Comparison of ENCODE assay signal across 10 cellular contexts in genomic region chr14:65210118-65210826, GRCh38.
A peak's percentile ranks its signal among the peaks of the same experiment; 100 is the strongest.
DNase-seq lines count a peak whose midpoint lies in the region; ATAC-seq and TF ChIP-seq lines count a peak whose summit lies in the region.
"Had no signal": no experiment of that assay in that cellular context is flagged by ENCODE, and none has a peak within 500 bp of the region (broad histone marks: within the 10 kb centered on the region; RNA-seq: fewer than 3 reads in every experiment).

No MANE protein-coding gene starts in this region.

- no peaks in the 10 kb centered on the region for H3K27me3 ChIP-seq in HAP-1 (ENCODE audit: low read depth)

- no peaks in the 10 kb centered on the region for H3K9me3 ChIP-seq in HAP-1
- H3K9me3 ChIP-seq: thoracic aorta had no signal

- peaks cover 18% of the 10 kb centered on the region for H3K4me1 ChIP-seq in HAP-1

- in situ Hi-C loops in HAP-1 (cut with MboI; ENCODE audit: low sequenced_read_pairs), result no loop called here

- peaks cover 9% of the 10 kb centered on the region for H3K36me3 Mint-ChIP-seq in activated naive CD4-positive, alpha-beta T cell treated with anti-CD3 and anti-CD28 coated beads, Interleukin-2, amount 10 ng/mL, durations not matched to agents 7 days and 5 days
- no peaks in the 10 kb centered on the region for H3K36me3 Mint-ChIP-seq in endothelial cell (ENCODE audit: low read depth, unreplicated experiment)
- H3K36me3 Mint-ChIP-seq in stimulated activated naive CD8-positive, alpha-beta T cell treated with anti-CD3 and anti-CD28 coated beads, Interleukin-15, Interleukin-2, amounts not matched to agents 100 ng/mL and 50 ng/mL, for 24 hours (ENCODE audit: low read depth), result no peaks in the 10 kb centered on the region

- peaks cover 67% of the 10 kb centered on the region for H3K4me1 Mint-ChIP-seq in activated naive CD4-positive, alpha-beta T cell treated with anti-CD3 and anti-CD28 coated beads, Interleukin-2, amount 10 ng/mL, durations not matched to agents 7 days and 5 days
- peaks cover 18% of the 10 kb centered on the region for H3K4me1 Mint-ChIP-seq in endothelial cell (ENCODE audit: unreplicated experiment)
- H3K4me1 Mint-ChIP-seq in stimulated activated naive CD8-positive, alpha-beta T cell treated with anti-CD3 and anti-CD28 coated beads, Interleukin-15, Interleukin-2, amounts not matched to agents 100 ng/mL and 50 ng/mL, for 24 hours (ENCODE audit: low read depth), result peaks cover 66% of the 10 kb centered on the region

- ATAC-seq in HG03139 (IDR thresholded peaks at IDR 0.05; ENCODE audit: unreplicated experiment), result no peak

- CTCF ChIA-PET in activated naive CD4-positive, alpha-beta T cell treated with anti-CD3 and anti-CD28 coated beads, Interleukin-2, amount 10 ng/mL, durations not matched to agents 7 days and 5 days (lab: Charles Lee), result no interaction called here

- peaks cover 2% of the 10 kb centered on the region for H3K9me3 Mint-ChIP-seq in activated naive CD4-positive, alpha-beta T cell treated with anti-CD3 and anti-CD28 coated beads, Interleukin-2, amount 10 ng/mL, durations not matched to agents 7 days and 5 days
- no peaks in the 10 kb centered on the region for H3K9me3 Mint-ChIP-seq in endothelial cell (ENCODE audit: unreplicated experiment)
- H3K9me3 Mint-ChIP-seq in stimulated activated naive CD8-positive, alpha-beta T cell treated with anti-CD3 and anti-CD28 coated beads, Interleukin-15, Interleukin-2, amounts not matched to agents 100 ng/mL and 50 ng/mL, for 24 hours, result no peaks in the 10 kb centered on the region

- H3K27me3 Mint-ChIP-seq in activated naive CD4-positive, alpha-beta T cell treated with anti-CD3 and anti-CD28 coated beads, Interleukin-2, amount 10 ng/mL, durations not matched to agents 7 days and 5 days, result no peaks in the 10 kb centered on the region
- H3K27me3 Mint-ChIP-seq in endothelial cell (ENCODE audit: unreplicated experiment), result peaks cover 6% of the 10 kb centered on the region
- no peaks in the 10 kb centered on the region for H3K27me3 Mint-ChIP-seq in stimulated activated naive CD8-positive, alpha-beta T cell treated with anti-CD3 and anti-CD28 coated beads, Interleukin-15, Interleukin-2, amounts not matched to agents 100 ng/mL and 50 ng/mL, for 24 hours

- H3K27ac Mint-ChIP-seq in activated naive CD4-positive, alpha-beta T cell treated with anti-CD3 and anti-CD28 coated beads, Interleukin-2, amount 10 ng/mL, durations not matched to agents 7 days and 5 days, result peak overlapping the region; percentile 87
- peak overlapping the region; percentile 72 for H3K27ac Mint-ChIP-seq in endothelial cell (ENCODE audit: unreplicated experiment)
- peak overlapping the region; percentile 93 for H3K27ac Mint-ChIP-seq in stimulated activated naive CD8-positive, alpha-beta T cell treated with anti-CD3 and anti-CD28 coated beads, Interleukin-15, Interleukin-2, amounts not matched to agents 100 ng/mL and 50 ng/mL, for 24 hours

- peak overlapping the region; percentile 19 for H3K4me3 Mint-ChIP-seq in activated naive CD4-positive, alpha-beta T cell treated with anti-CD3 and anti-CD28 coated beads, Interleukin-2, amount 10 ng/mL, durations not matched to agents 7 days and 5 days
- H3K4me3 Mint-ChIP-seq in endothelial cell (ENCODE audit: unreplicated experiment), result no peak overlapping the region
- H3K4me3 Mint-ChIP-seq in stimulated activated naive CD8-positive, alpha-beta T cell treated with anti-CD3 and anti-CD28 coated beads, Interleukin-15, Interleukin-2, amounts not matched to agents 100 ng/mL and 50 ng/mL, for 24 hours, result peak overlapping the region; percentile 73

- H3K36me3 ChIP-seq in HAP-1 (replicated peaks), result no peaks in the 10 kb centered on the region
- H3K36me3 ChIP-seq: thoracic aorta had no signal

- H3K4me3 ChIP-seq in HAP-1, result no peak overlapping the region
- H3K4me3 ChIP-seq: thoracic aorta had no signal

- DNase-seq in activated naive CD4-positive, alpha-beta T cell treated with anti-CD3 and anti-CD28 coated beads, Interleukin-2, amount 10 ng/mL, durations not matched to agents 7 days and 5 days, result peak; percentile 38
- DNase-seq in activated naive CD4-positive, alpha-beta T cell (lab: John Stamatoyannopoulos, UW), result no peak
- DNase-seq in RPMI8226, result peak; percentile 65
- no peak for DNase-seq in endothelial cell (ENCODE audit: low spot score)
- no peak for DNase-seq in HK-2 (ENCODE audit: unreplicated experiment)
- DNase-seq in HAP-1 (ENCODE audit: low spot score in 2 of 2), result no peak
- DNase-seq: small intestine had no signal

- TF ChIP-seq CTCF in endothelial cell (IDR thresholded peaks at IDR 0.05; ENCODE audit: unreplicated experiment), result no peak

Comparison
In these comparisons a context has a peak if more than half of its experiments do, and no peak if none do; other contexts are left out.
1. DNase-seq: peak in activated naive CD4-positive, alpha-beta T cell treated with anti-CD3 and anti-CD28 coated beads, Interleukin-2, amount 10 ng/mL, durations not matched to agents 7 days and 5 days (single experiment) and RPMI8226 (single experiment); none in activated naive CD4-positive, alpha-beta T cell (0 of 4), endothelial cell (single experiment), HK-2 (single experiment) and HAP-1 (0 of 2).
2. Peak in every context shown above with its lines, with median percentiles within 50 percentile points of each other: H3K27ac Mint-ChIP-seq.